ENCODE assay signal across 2 cellular contexts in the genomic region with DNA sequence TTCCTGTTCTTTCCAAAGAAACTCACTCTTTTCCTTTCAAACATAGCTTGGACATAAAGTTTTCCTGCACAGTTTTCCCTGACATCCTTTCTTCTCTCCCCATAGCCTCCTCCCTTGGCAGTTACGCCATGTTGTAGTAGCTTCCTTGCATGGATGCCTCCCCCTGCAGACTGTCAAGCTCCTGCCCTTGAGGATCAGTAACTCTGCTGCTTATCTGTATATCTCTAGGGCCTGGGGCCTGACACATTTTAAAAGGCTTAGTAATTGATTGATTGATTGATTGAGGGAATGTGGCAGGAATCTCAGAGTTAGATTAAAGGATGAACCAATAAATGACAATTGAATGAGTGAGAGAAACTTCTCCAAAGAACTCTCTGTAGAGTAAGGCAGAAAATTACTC.
TF ChIP-seq lines count a peak whose summit lies in the region.

No MANE protein-coding gene starts in this region.

TF ChIP-seq in SK-N-SH, 30 proteins besides CTCF, POLR2A, EP300 and RAD21 (continued from another document):
- TF ChIP-seq ELF1 (IDR thresholded peaks at IDR 0.05) (no peak), YY1 (IDR thresholded peaks at IDR 0.05; ENCODE audit: low read depth) (no peak), POLR2AphosphoS5 (IDR thresholded peaks at IDR 0.05; ENCODE audit: low read depth, low read length) (peak; percentile 14; the same call in 1 of the 2 replicates)
TF ChIP-seq in SK-N-SH: peak in this region for 1.

TF ChIP-seq in SK-N-SH treated with all-trans-retinoic acid at 6 μM for 48 hours, 23 proteins besides CTCF, POLR2A, EP300 and RAD21 (continued from another document):
- TF ChIP-seq, protein P1, sequence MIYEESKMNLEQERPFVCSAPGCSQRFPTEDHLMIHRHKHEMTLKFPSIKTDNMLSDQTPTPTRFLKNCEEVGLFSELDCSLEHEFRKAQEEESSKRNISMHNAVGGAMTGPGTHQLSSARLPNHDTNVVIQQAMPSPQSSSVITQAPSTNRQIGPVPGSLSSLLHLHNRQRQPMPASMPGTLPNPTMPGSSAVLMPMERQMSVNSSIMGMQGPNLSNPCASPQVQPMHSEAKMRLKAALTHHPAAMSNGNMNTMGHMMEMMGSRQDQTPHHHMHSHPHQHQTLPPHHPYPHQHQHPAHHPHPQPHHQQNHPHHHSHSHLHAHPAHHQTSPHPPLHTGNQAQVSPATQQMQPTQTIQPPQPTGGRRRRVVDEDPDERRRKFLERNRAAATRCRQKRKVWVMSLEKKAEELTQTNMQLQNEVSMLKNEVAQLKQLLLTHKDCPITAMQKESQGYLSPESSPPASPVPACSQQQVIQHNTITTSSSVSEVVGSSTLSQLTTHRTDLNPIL (CRISPR knock-in tag; IDR thresholded peaks at IDR 0.05; ENCODE audit: low read depth): no peak
- TF ChIP-seq ZFP3 (CRISPR knock-in tag; IDR thresholded peaks at IDR 0.05): no peak
- TF ChIP-seq RARB (CRISPR knock-in tag; IDR thresholded peaks at IDR 0.05): no peak
- TF ChIP-seq TCF4 (CRISPR knock-in tag; IDR thresholded peaks at IDR 0.05; ENCODE audit: borderline replicate concordance): no peak
- TF ChIP-seq SNAI2 (CRISPR knock-in tag; IDR thresholded peaks at IDR 0.05): no peak
- TF ChIP-seq, protein P2, sequence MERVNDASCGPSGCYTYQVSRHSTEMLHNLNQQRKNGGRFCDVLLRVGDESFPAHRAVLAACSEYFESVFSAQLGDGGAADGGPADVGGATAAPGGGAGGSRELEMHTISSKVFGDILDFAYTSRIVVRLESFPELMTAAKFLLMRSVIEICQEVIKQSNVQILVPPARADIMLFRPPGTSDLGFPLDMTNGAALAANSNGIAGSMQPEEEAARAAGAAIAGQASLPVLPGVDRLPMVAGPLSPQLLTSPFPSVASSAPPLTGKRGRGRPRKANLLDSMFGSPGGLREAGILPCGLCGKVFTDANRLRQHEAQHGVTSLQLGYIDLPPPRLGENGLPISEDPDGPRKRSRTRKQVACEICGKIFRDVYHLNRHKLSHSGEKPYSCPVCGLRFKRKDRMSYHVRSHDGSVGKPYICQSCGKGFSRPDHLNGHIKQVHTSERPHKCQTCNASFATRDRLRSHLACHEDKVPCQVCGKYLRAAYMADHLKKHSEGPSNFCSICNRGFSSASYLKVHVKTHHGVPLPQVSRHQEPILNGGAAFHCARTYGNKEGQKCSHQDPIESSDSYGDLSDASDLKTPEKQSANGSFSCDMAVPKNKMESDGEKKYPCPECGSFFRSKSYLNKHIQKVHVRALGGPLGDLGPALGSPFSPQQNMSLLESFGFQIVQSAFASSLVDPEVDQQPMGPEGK (CRISPR knock-in tag; IDR thresholded peaks at IDR 0.05; ENCODE audit: borderline replicate concordance): no peak
- no peak for TF ChIP-seq ARNTL (CRISPR knock-in tag; IDR thresholded peaks at IDR 0.05; ENCODE audit: borderline replicate concordance, low read depth)
- TF ChIP-seq, protein P3, sequence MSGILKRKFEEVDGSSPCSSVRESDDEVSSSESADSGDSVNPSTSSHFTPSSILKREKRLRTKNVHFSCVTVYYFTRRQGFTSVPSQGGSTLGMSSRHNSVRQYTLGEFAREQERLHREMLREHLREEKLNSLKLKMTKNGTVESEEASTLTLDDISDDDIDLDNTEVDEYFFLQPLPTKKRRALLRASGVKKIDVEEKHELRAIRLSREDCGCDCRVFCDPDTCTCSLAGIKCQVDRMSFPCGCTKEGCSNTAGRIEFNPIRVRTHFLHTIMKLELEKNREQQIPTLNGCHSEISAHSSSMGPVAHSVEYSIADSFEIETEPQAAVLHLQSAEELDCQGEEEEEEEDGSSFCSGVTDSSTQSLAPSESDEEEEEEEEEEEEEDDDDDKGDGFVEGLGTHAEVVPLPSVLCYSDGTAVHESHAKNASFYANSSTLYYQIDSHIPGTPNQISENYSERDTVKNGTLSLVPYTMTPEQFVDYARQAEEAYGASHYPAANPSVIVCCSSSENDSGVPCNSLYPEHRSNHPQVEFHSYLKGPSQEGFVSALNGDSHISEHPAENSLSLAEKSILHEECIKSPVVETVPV (CRISPR knock-in tag; IDR thresholded peaks at IDR 0.05): no peak
